35 cellular contexts compared by ENCODE assay signal in genomic region chr11:1361882-1362281, GRCh38. TPM values are rescaled to one million over a fixed set of nuclear protein-coding genes. Genes with fewer than 3 reads are reported as not detected.
"Had no signal": no experiment of that assay in that cellular context is flagged by ENCODE, and none has a peak within 500 bp of the region (broad histone marks: within the 10 kb centered on the region; RNA-seq: fewer than 3 reads in every experiment).

No MANE protein-coding gene starts in this region.

- H3K4me1 Mint-ChIP-seq: activated CD4-positive, alpha-beta memory T cell treated with anti-CD3 and anti-CD28 coated beads, Interleukin-2, amount 10 ng/mL, durations not matched to agents 7 days and 5 days; activated CD4-positive, alpha-beta T cell treated with anti-CD3 and anti-CD28 coated beads for 36 hours; activated CD4-positive, alpha-beta T cell treated with anti-CD3 and anti-CD28 coated beads, Interleukin-2, amount 10 ng/mL, durations not matched to agents 7 days and 5 days; activated CD8-positive, alpha-beta memory T cell treated with anti-CD3 and anti-CD28 coated beads, Interleukin-2, amount 10 ng/mL, durations not matched to agents 7 days and 5 days; activated naive CD8-positive, alpha-beta T cell treated with anti-CD3 and anti-CD28 coated beads for 36 hours; WTC11 had no signal

- H3K4me3 Mint-ChIP-seq: activated CD4-positive, alpha-beta memory T cell treated with anti-CD3 and anti-CD28 coated beads, Interleukin-2, amount 10 ng/mL, durations not matched to agents 7 days and 5 days; activated CD4-positive, alpha-beta T cell treated with anti-CD3 and anti-CD28 coated beads for 36 hours; activated CD4-positive, alpha-beta T cell treated with anti-CD3 and anti-CD28 coated beads, Interleukin-2, amount 10 ng/mL, durations not matched to agents 7 days and 5 days; activated CD8-positive, alpha-beta memory T cell treated with anti-CD3 and anti-CD28 coated beads, Interleukin-2, amount 10 ng/mL, durations not matched to agents 7 days and 5 days; activated CD8-positive, alpha-beta T cell treated with anti-CD3 and anti-CD28 coated beads, Interleukin-2, amount 10 ng/mL, durations not matched to agents 7 days and 5 days; activated naive CD4-positive, alpha-beta T cell treated with anti-CD3 and anti-CD28 coated beads for 36 hours; activated naive CD8-positive, alpha-beta T cell treated with anti-CD3 and anti-CD28 coated beads for 36 hours; activated T-cell treated with anti-CD3 and anti-CD28 coated beads, Interleukin-2, amount 50 U/mL, for 24 hours; T-helper 1 cell treated with Interleukin-12 subunit alpha and Interleukin-12 subunit beta and Interleukin-4 antibody, amounts not matched to agents 30 μg/mL and 1 μg/mL, for 36 hours; T-helper 2 cell treated with Interferon-gamma antibody and Interleukin-4, amounts not matched to agents 5 μg/mL and 100 μg/mL, for 36 hours; WTC11 had no signal

- H3K27me3 Mint-ChIP-seq: activated CD4-positive, alpha-beta memory T cell treated with anti-CD3 and anti-CD28 coated beads, Interleukin-2, amount 10 ng/mL, durations not matched to agents 7 days and 5 days; activated CD4-positive, alpha-beta T cell treated with anti-CD3 and anti-CD28 coated beads, Interleukin-2, amount 10 ng/mL, durations not matched to agents 7 days and 5 days; activated T-cell treated with anti-CD3 and anti-CD28 coated beads, Interleukin-2, amount 50 U/mL, for 24 hours had no signal

- H3K36me3 Mint-ChIP-seq: activated CD8-positive, alpha-beta memory T cell treated with anti-CD3 and anti-CD28 coated beads, Interleukin-2, amount 10 ng/mL, durations not matched to agents 7 days and 5 days; activated naive CD8-positive, alpha-beta T cell treated with anti-CD3 and anti-CD28 coated beads for 36 hours had no signal

- FAIRE-seq: astrocyte had no signal

- DNase-seq: activated CD4-positive, alpha-beta memory T cell treated with anti-CD3 and anti-CD28 coated beads, Interleukin-2, amount 10 ng/mL, durations not matched to agents 7 days and 5 days; activated CD4-positive, alpha-beta T cell treated with anti-CD3 and anti-CD28 coated beads for 1 hour; activated CD4-positive, alpha-beta T cell treated with anti-CD3 and anti-CD28 coated beads for 36 hours; activated CD4-positive, alpha-beta T cell treated with anti-CD3 and anti-CD28 coated beads for 48 hours; activated CD4-positive, alpha-beta T cell treated with anti-CD3 and anti-CD28 coated beads, Interleukin-2, amount 10 ng/mL, durations not matched to agents 7 days and 5 days; activated CD4-positive, alpha-beta T cell treated with anti-CD3 and anti-CD28 coated beads, Interleukin-2, amount 50 U/mL, for 48 hours; activated CD4-positive, CD25-positive, alpha-beta regulatory T cell; activated CD8-positive, alpha-beta memory T cell treated with anti-CD3 and anti-CD28 coated beads for 24 hours; activated CD8-positive, alpha-beta memory T cell treated with anti-CD3 and anti-CD28 coated beads, Interleukin-2, amount 10 ng/mL, durations not matched to agents 7 days and 5 days; activated CD8-positive, alpha-beta memory T cell treated with anti-CD3 and anti-CD28 coated beads, Interleukin-2, amount 50 U/mL, for 48 hours; activated CD8-positive, alpha-beta T cell treated with anti-CD3 and anti-CD28 coated beads, Interleukin-2, amount 10 ng/mL, durations not matched to agents 7 days and 5 days; activated effector memory CD4-positive, alpha-beta T cell treated with anti-CD3 and anti-CD28 coated beads, Interleukin-2, amount 50 U/mL, for 16 hours; activated gamma-delta T cell treated with Interleukin-2 at 50 U/mL for 16 hours; activated naive CD4-positive, alpha-beta T cell; activated naive CD4-positive, alpha-beta T cell treated with anti-CD3 and anti-CD28 coated beads for 36 hours; activated naive CD4-positive, alpha-beta T cell treated with anti-CD3 and anti-CD28 coated beads, Interleukin-2, amount 50 U/mL, for 16 hours; activated naive CD8-positive, alpha-beta T cell treated with anti-CD3 and anti-CD28 coated beads for 36 hours; activated T-cell treated with anti-CD3 and anti-CD28 coated beads, Interleukin-2, amount 50 U/mL, for 24 hours; activated T-cell treated with anti-CD3 and anti-CD28 coated beads, Interleukin-2, amount 50 U/mL, for 48 hours; adrenal gland; amniotic stem cell; body of pancreas; brain microvascular endothelial cell; central memory CD4-positive, alpha-beta T cell; T-helper 1 cell; T-helper 2 cell; T-helper 9 cell; WERI-Rb-1 had no signal

- H3K9me3 Mint-ChIP-seq: activated CD4-positive, alpha-beta memory T cell treated with anti-CD3 and anti-CD28 coated beads, Interleukin-2, amount 10 ng/mL, durations not matched to agents 7 days and 5 days; activated CD4-positive, alpha-beta T cell treated with anti-CD3 and anti-CD28 coated beads, Interleukin-2, amount 10 ng/mL, durations not matched to agents 7 days and 5 days had no signal

- H3K27ac Mint-ChIP-seq: activated CD4-positive, alpha-beta memory T cell treated with anti-CD3 and anti-CD28 coated beads, Interleukin-2, amount 10 ng/mL, durations not matched to agents 7 days and 5 days; activated CD4-positive, alpha-beta T cell treated with anti-CD3 and anti-CD28 coated beads for 36 hours; activated CD4-positive, alpha-beta T cell treated with anti-CD3 and anti-CD28 coated beads, Interleukin-2, amount 10 ng/mL, durations not matched to agents 7 days and 5 days; activated CD8-positive, alpha-beta memory T cell treated with anti-CD3 and anti-CD28 coated beads, Interleukin-2, amount 10 ng/mL, durations not matched to agents 7 days and 5 days; activated CD8-positive, alpha-beta T cell treated with anti-CD3 and anti-CD28 coated beads, Interleukin-2, amount 10 ng/mL, durations not matched to agents 7 days and 5 days; activated naive CD4-positive, alpha-beta T cell treated with anti-CD3 and anti-CD28 coated beads for 36 hours; activated naive CD4-positive, alpha-beta T cell treated with anti-CD3 and anti-CD28 coated beads, Interleukin-2, amount 50 U/mL, for 72 hours; activated naive CD8-positive, alpha-beta T cell treated with anti-CD3 and anti-CD28 coated beads for 36 hours; activated T-cell treated with anti-CD3 and anti-CD28 coated beads, Interleukin-2, amount 50 U/mL, for 24 hours; T-helper 1 cell treated with Interleukin-12 subunit alpha and Interleukin-12 subunit beta and Interleukin-4 antibody, amounts not matched to agents 30 μg/mL and 1 μg/mL, for 36 hours; T-helper 2 cell treated with Interferon-gamma antibody and Interleukin-4, amounts not matched to agents 5 μg/mL and 100 μg/mL, for 36 hours; WTC11 had no signal

- ATAC-seq: activated CD4-positive, alpha-beta T cell treated with anti-CD3 and anti-CD28 coated beads for 36 hours; activated CD4-positive, CD25-positive, alpha-beta regulatory T cell treated with anti-CD3 and anti-CD28 coated beads, Interleukin-2, amount 50 U/mL, for 24 hours; activated CD8-positive, alpha-beta memory T cell treated with anti-CD3 and anti-CD28 coated beads, Interleukin-2, amount 10 ng/mL, durations not matched to agents 7 days and 5 days; activated CD8-positive, alpha-beta T cell treated with anti-CD3 and anti-CD28 coated beads, Interleukin-2, amount 10 ng/mL, durations not matched to agents 7 days and 5 days; activated naive CD4-positive, alpha-beta T cell treated with anti-CD3 and anti-CD28 coated beads, Interleukin-2, amount 50 U/mL, for 72 hours; body of pancreas; WTC11 had no signal

- H3K4me1 ChIP-seq: adrenal gland, body of pancreas, breast epithelium had no signal

- H3K27me3 ChIP-seq: adrenal gland, brain microvascular endothelial cell, breast epithelium had no signal

- H3K27ac ChIP-seq: adrenal gland, body of pancreas, brain microvascular endothelial cell, breast epithelium, WERI-Rb-1 had no signal

- H3K9me3 ChIP-seq: adrenal gland had no signal

- H3K36me3 ChIP-seq: adrenal gland, brain microvascular endothelial cell, breast epithelium, WERI-Rb-1 had no signal

- H3K4me3 ChIP-seq: adrenal gland, body of pancreas, breast epithelium had no signal

RNA-seq across cellular contexts. Expression of gene BRSK2, which starts 27.9 kb away (rescaled TPM):
- total RNA-seq: activated CD4-positive, alpha-beta T cell treated with anti-CD3 and anti-CD28 coated beads, Interleukin-2, amount 10 ng/mL, durations not matched to agents 7 days and 5 days had no signal
